Comparison of ENCODE assay signal across 8 cellular contexts in genomic region chr3:71010731-71011455, GRCh38.
DNase-seq lines count a peak whose midpoint lies in the region; ATAC-seq and TF ChIP-seq lines count a peak whose summit lies in the region.

No MANE protein-coding gene starts in this region.

- TF ChIP-seq CTCF in mucosa of descending colon (IDR thresholded peaks at IDR 0.05) (no peak), foreskin fibroblast (IDR thresholded peaks at IDR 0.05; ENCODE audit: low read depth, low read length) (no peak)

- H3K4me1 ChIP-seq in mucosa of descending colon (ENCODE audit: low read depth) = peaks cover 26% of the 10 kb centered on the region

- DNase-seq in activated CD8-positive, alpha-beta memory T cell treated with anti-CD3 and anti-CD28 coated beads for 48 hours (ENCODE audit: low read depth in 2 of 3, low spot score in 2 of 3) = peak in 2 of 3 experiments; percentile 31 to 40
- DNase-seq in mucosa of descending colon = no peak
- no peak for DNase-seq in foreskin fibroblast
- no peak for DNase-seq in NCI-H1092 (lab: John Stamatoyannopoulos, UW)
- no peak for DNase-seq in DMS79 treated with DMSO at 0.1 percent for 48 hours (lab: John Stamatoyannopoulos, UW)

- ATAC-seq in GM19043 (IDR thresholded peaks at IDR 0.05; ENCODE audit: low read depth, unreplicated experiment) = peak; percentile 60
- peak; percentile 70 for ATAC-seq in HG03175 (IDR thresholded peaks at IDR 0.05; ENCODE audit: unreplicated experiment)
- ATAC-seq in mucosa of descending colon = peak; percentile 23
- no peak for ATAC-seq in GM18519 (IDR thresholded peaks at IDR 0.05; ENCODE audit: low FRiP score, unreplicated experiment)

- H3K36me3 ChIP-seq in mucosa of descending colon (ENCODE audit: low read depth) = no peaks in the 10 kb centered on the region

- H3K4me3 ChIP-seq in mucosa of descending colon (no peak overlapping the region), foreskin fibroblast (ENCODE audit: low read depth in 1 of 2, low read length in 2 of 2) (no peak overlapping the region)

- H3K9me3 ChIP-seq in mucosa of descending colon = no peaks in the 10 kb centered on the region

- intact Hi-C loops in mucosa of descending colon (cut with DNase I, micrococcal nuclease) = no loop called here

Comparison
In these comparisons a context has a peak if more than half of its experiments do, and no peak if none do; other contexts are left out.
1. DNase-seq: peak in activated CD8-positive, alpha-beta memory T cell treated with anti-CD3 and anti-CD28 coated beads for 48 hours (2 of 3); none in mucosa of descending colon (0 of 3), foreskin fibroblast (0 of 2), NCI-H1092 (single experiment) and DMS79 treated with DMSO at 0.1 percent for 48 hours (single experiment).